In genomic region chr6:112017760-112018537, GRCh38 we compare ENCODE assay signal across 1 cellular context.
TF ChIP-seq lines count a peak whose summit lies in the region.

No MANE protein-coding gene starts in this region.

TF ChIP-seq in IMR-90, 13 proteins besides CTCF, POLR2A, EP300 and RAD21:
- TF ChIP-seq CEBPB (IDR thresholded peaks at IDR 0.05; ENCODE audit: low read depth, low read length), result no peak
- no peak for TF ChIP-seq RFX5 (IDR thresholded peaks at IDR 0.05; ENCODE audit: low read depth, low read length)
- no peak for TF ChIP-seq MXI1 (IDR thresholded peaks at IDR 0.05; ENCODE audit: borderline replicate concordance, low read depth, low read length)
- TF ChIP-seq MAFK (IDR thresholded peaks at IDR 0.05; ENCODE audit: low read depth, low read length), result no peak
- TF ChIP-seq RCOR1 (IDR thresholded peaks at IDR 0.05; ENCODE audit: insufficient replicate concordance, low read length), result no peak
- TF ChIP-seq USF2 (IDR thresholded peaks at IDR 0.05; ENCODE audit: low read depth, low read length), result no peak
- TF ChIP-seq FOS (IDR thresholded peaks at IDR 0.05; ENCODE audit: low read depth, low read length), result no peak
- TF ChIP-seq CHD1 (IDR thresholded peaks at IDR 0.05; ENCODE audit: low read depth, low read length), result no peak
- TF ChIP-seq, protein P1, sequence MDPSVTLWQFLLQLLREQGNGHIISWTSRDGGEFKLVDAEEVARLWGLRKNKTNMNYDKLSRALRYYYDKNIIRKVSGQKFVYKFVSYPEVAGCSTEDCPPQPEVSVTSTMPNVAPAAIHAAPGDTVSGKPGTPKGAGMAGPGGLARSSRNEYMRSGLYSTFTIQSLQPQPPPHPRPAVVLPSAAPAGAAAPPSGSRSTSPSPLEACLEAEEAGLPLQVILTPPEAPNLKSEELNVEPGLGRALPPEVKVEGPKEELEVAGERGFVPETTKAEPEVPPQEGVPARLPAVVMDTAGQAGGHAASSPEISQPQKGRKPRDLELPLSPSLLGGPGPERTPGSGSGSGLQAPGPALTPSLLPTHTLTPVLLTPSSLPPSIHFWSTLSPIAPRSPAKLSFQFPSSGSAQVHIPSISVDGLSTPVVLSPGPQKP (IDR thresholded peaks at IDR 0.05; ENCODE audit: borderline replicate concordance, low read depth, low read length), result no peak
- TF ChIP-seq BHLHE40 (IDR thresholded peaks at IDR 0.05; ENCODE audit: low read depth, low read length), result no peak
- no peak for TF ChIP-seq SMC3 (IDR thresholded peaks at IDR 0.05; ENCODE audit: low read depth, low read length)
- no peak for TF ChIP-seq MAZ (IDR thresholded peaks at IDR 0.05; ENCODE audit: borderline replicate concordance, low read depth, low read length)
- no peak for TF ChIP-seq NFE2L2 (IDR thresholded peaks at IDR 0.05; ENCODE audit: low read depth, low read length)
